24 cellular contexts compared by ENCODE assay signal in the genomic region with DNA sequence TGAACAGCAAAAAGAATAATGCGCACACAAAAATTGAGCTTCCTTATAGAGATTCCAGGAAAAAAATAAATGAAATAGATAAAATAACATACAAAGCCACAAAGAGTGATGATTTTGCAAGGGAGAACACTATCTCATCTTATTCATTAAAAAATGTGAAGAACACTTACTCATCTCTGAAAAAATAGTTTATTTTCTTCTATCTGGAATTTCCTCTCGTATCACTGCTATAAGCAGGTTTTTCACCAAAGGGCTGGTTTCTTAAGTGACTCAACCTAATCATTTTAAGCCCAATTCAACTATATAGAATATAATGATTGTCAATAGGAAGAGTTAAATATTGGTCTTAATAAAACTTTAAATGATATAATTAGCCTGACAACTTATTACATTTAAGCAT.
"Had no signal": no experiment of that assay in that cellular context is flagged by ENCODE, and none has a peak within 500 bp of the region (broad histone marks: within the 10 kb centered on the region; RNA-seq: fewer than 3 reads in every experiment).

No MANE protein-coding gene starts in this region.

- H3K27me3 Mint-ChIP-seq: activated naive CD8-positive, alpha-beta T cell treated with anti-CD3 and anti-CD28 coated beads for 36 hours; type B pancreatic cell had no signal

- DNase-seq: activated CD8-positive, alpha-beta memory T cell treated with anti-CD3 and anti-CD28 coated beads, Interleukin-2, amount 50 U/mL, for 4 hours; activated naive CD4-positive, alpha-beta T cell; activated naive CD8-positive, alpha-beta T cell treated with anti-CD3 and anti-CD28 coated beads for 36 hours; activated T-cell treated with anti-CD3 and anti-CD28 coated beads, Interleukin-2, amount 50 U/mL, for 4 hours; amniotic stem cell; glutamatergic neuron; immature natural killer cell; kidney glomerular epithelial cell; left lung; naive B cell; nucleus accumbens; right lobe of liver; stimulated activated CD4-positive, alpha-beta T cell treated with anti-CD3 and anti-CD28 coated beads, Interleukin-2, amount 100 ng/mL, for 48 hours; stimulated activated naive CD4-positive, alpha-beta T cell treated with Interleukin-2 at 50 U/mL for 16 hours; T1000 had no signal

- H3K4me3 ChIP-seq: cardiac muscle cell, hepatocyte, left lung, lung, right lobe of liver, thoracic aorta, vagina had no signal

- H3K27ac Mint-ChIP-seq: activated naive CD8-positive, alpha-beta T cell treated with anti-CD3 and anti-CD28 coated beads for 36 hours; activated T-helper 2 cell treated with anti-CD3 and anti-CD28 coated beads, Interferon-gamma antibody, Interleukin-2, Interleukin-4, amounts not matched to agents 10 μg/mL and 5 μg/mL and 100 μg/mL, durations not matched to agents 14 hours and 24 hours and 36 hours; immature natural killer cell; naive B cell; type B pancreatic cell; WTC11 had no signal

- H3K4me1 Mint-ChIP-seq: activated naive CD8-positive, alpha-beta T cell treated with anti-CD3 and anti-CD28 coated beads for 36 hours; immature natural killer cell; naive B cell had no signal

- H3K27me3 ChIP-seq: hepatocyte, left lung, right lobe of liver, vagina had no signal

- ATAC-seq: activated T-cell treated with anti-CD3 and anti-CD28 coated beads, Interleukin-2, amount 50 U/mL, for 4 hours; left lung; right lobe of liver; WTC11 had no signal

- H3K9me3 Mint-ChIP-seq: activated naive CD8-positive, alpha-beta T cell treated with anti-CD3 and anti-CD28 coated beads for 36 hours; activated T-cell treated with anti-CD3 and anti-CD28 coated beads, Interleukin-2, amount 50 U/mL, for 4 hours; activated T-helper 2 cell treated with anti-CD3 and anti-CD28 coated beads, Interferon-gamma antibody, Interleukin-2, Interleukin-4, amounts not matched to agents 10 μg/mL and 5 μg/mL and 100 μg/mL, durations not matched to agents 14 hours and 24 hours and 36 hours; type B pancreatic cell; WTC11 had no signal

- H2AFZ ChIP-seq: hepatocyte had no signal

- H3K9me3 ChIP-seq: left lung, right lobe of liver, thoracic aorta, vagina had no signal

- H3K79me2 ChIP-seq: hepatocyte had no signal

- H3K4me2 ChIP-seq: hepatocyte had no signal

- H3K27ac ChIP-seq: cardiac muscle cell, epithelial cell of prostate, hepatocyte, left lung, right lobe of liver, thoracic aorta, vagina had no signal

- H3K4me3 Mint-ChIP-seq: activated naive CD8-positive, alpha-beta T cell treated with anti-CD3 and anti-CD28 coated beads for 36 hours; activated T-cell treated with anti-CD3 and anti-CD28 coated beads, Interleukin-2, amount 50 U/mL, for 4 hours; immature natural killer cell; naive B cell; type B pancreatic cell; WTC11 had no signal

- H3K36me3 ChIP-seq: cardiac muscle cell, left lung, right lobe of liver, thoracic aorta, vagina had no signal

- H3K36me3 Mint-ChIP-seq: activated naive CD8-positive, alpha-beta T cell treated with anti-CD3 and anti-CD28 coated beads for 36 hours; immature natural killer cell; naive B cell; type B pancreatic cell; WTC11 had no signal

- H3K4me1 ChIP-seq: left lung, right lobe of liver had no signal
